ENCODE assay signal across 24 cellular contexts in the genomic region with DNA sequence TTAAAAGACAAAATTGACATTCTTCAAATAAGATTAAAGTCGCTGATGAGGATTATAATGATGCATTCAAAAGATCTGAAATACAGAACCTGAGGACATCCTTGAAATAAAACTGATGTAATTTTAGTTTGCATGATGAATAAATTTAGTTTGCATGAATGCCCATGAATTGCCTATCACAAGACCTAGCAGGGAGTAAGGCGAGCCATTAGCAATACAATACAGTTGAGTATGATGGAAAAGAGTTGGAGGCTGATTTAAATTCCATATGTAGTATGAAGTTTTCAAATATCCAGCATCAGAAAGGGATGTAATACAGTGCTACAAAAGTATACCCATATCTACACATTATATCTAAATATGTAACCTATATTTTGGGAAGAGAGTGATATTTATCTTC.
"Had no signal": no experiment of that assay in that cellular context is flagged by ENCODE, and none has a peak within 500 bp of the region (broad histone marks: within the 10 kb centered on the region; RNA-seq: fewer than 3 reads in every experiment).

No MANE protein-coding gene starts in this region.

- H3K27me3 ChIP-seq: heart left ventricle, suprapubic skin, tibial artery, upper lobe of right lung had no signal

- DNase-seq: activated CD4-positive, alpha-beta T cell treated with anti-CD3 and anti-CD28 coated beads for 4 hours; activated CD4-positive, alpha-beta T cell treated with anti-CD3 and anti-CD28 coated beads, Interleukin-2, amount 50 U/mL, for 4 hours; activated naive CD4-positive, alpha-beta T cell treated with Interleukin-2 at 50 U/mL for 16 hours; activated naive CD8-positive, alpha-beta T cell treated with anti-CD3 and anti-CD28 coated beads, Interleukin-2, amount 10 ng/mL, durations not matched to agents 7 days and 5 days; activated T-cell treated with anti-CD3 and anti-CD28 coated beads for 4 hours; activated T-cell treated with anti-CD3 and anti-CD28 coated beads, Interleukin-2, amount 50 U/mL, for 72 hours; endodermal cell; foreskin fibroblast; heart left ventricle; islet precursor cell; left ventricle myocardium inferior; mesendoderm; natural killer cell; right cardiac atrium; stimulated activated CD4-positive, alpha-beta T cell treated with anti-CD3 and anti-CD28 coated beads, Interleukin-15, amount 100 ng/mL, for 24 hours; stimulated activated CD4-positive, alpha-beta T cell treated with anti-CD3 and anti-CD28 coated beads, Interleukin-2, amount 100 ng/mL, for 24 hours; stimulated activated naive CD4-positive, alpha-beta T cell; tibial artery; upper lobe of right lung had no signal

- H3K36me3 ChIP-seq: heart left ventricle, suprapubic skin, upper lobe of right lung had no signal

- H3K4me3 ChIP-seq: heart left ventricle, left ventricle myocardium inferior, lung, suprapubic skin, tibial artery, upper lobe of right lung had no signal

- ATAC-seq: activated T-cell treated with anti-CD3 and anti-CD28 coated beads, Interleukin-2, amount 50 U/mL, for 72 hours; esophagus mucosa; heart left ventricle; natural killer cell; right cardiac atrium; upper lobe of right lung had no signal

- H3K4me1 ChIP-seq: left ventricle myocardium inferior, suprapubic skin, tibial artery, upper lobe of right lung had no signal

- FAIRE-seq: astrocyte, bronchial epithelial cell had no signal

- H3K9me3 ChIP-seq: tibial artery had no signal

- H3K27ac ChIP-seq: heart left ventricle, left ventricle myocardium inferior, suprapubic skin, tibial artery, upper lobe of right lung had no signal
